ENCODE assay signal across 8 cellular contexts in genomic region chr14:40417777-40418401, GRCh38.
DNase-seq lines count a peak whose midpoint lies in the region; ATAC-seq and TF ChIP-seq lines count a peak whose summit lies in the region.

No MANE protein-coding gene starts in this region.

- no peaks in the 10 kb centered on the region for H3K9me3 Mint-ChIP-seq in activated T-cell treated with anti-CD3 and anti-CD28 coated beads, Interleukin-2, amount 50 U/mL, for 4 hours
- H3K9me3 Mint-ChIP-seq in HFFc6, result peaks cover 24% of the 10 kb centered on the region

- H3K27ac Mint-ChIP-seq in HFFc6, result no peak overlapping the region

- DNase-seq in activated T-cell treated with anti-CD3 and anti-CD28 coated beads for 24 hours (ENCODE audit: low read depth), result peak; percentile 1
- DNase-seq in activated T-cell treated with anti-CD3 and anti-CD28 coated beads, Interleukin-2, amount 50 U/mL, for 4 hours, result no peak
- peak; percentile 39 for DNase-seq in NCI-H82 treated with DMSO at 0.1 percent for 48 hours (lab: John Stamatoyannopoulos, UW; ENCODE audit: unreplicated experiment)
- DNase-seq in choroid plexus epithelial cell (ENCODE audit: low read depth), result no peak
- peak; percentile 23 for DNase-seq in retina
- DNase-seq in HFFc6, result no peak

- no peak overlapping the region for H3K4me3 Mint-ChIP-seq in activated T-cell treated with anti-CD3 and anti-CD28 coated beads, Interleukin-2, amount 50 U/mL, for 4 hours
- H3K4me3 Mint-ChIP-seq in HFFc6, result no peak overlapping the region

- no peaks in the 10 kb centered on the region for H3K36me3 Mint-ChIP-seq in activated T-cell treated with anti-CD3 and anti-CD28 coated beads, Interleukin-2, amount 50 U/mL, for 4 hours (ENCODE audit: insufficient read depth)
- peaks cover 4% of the 10 kb centered on the region; the same call in 1 of the 2 replicates for H3K36me3 Mint-ChIP-seq in HFFc6 (ENCODE audit: low read depth)

- H3K4me1 Mint-ChIP-seq in activated T-cell treated with anti-CD3 and anti-CD28 coated beads, Interleukin-2, amount 50 U/mL, for 4 hours (ENCODE audit: low read depth), result no peaks in the 10 kb centered on the region
- H3K4me1 Mint-ChIP-seq in HFFc6 (ENCODE audit: low read depth), result no peaks in the 10 kb centered on the region

- no peaks in the 10 kb centered on the region for H3K27me3 Mint-ChIP-seq in activated T-cell treated with anti-CD3 and anti-CD28 coated beads, Interleukin-2, amount 50 U/mL, for 4 hours (ENCODE audit: low read depth)
- no peaks in the 10 kb centered on the region for H3K27me3 Mint-ChIP-seq in HFFc6 (ENCODE audit: insufficient read depth)

- no peak for ATAC-seq in activated T-cell treated with anti-CD3 and anti-CD28 coated beads, Interleukin-2, amount 50 U/mL, for 4 hours
- peak; percentile 70 for ATAC-seq in HG03159 (IDR thresholded peaks at IDR 0.05; ENCODE audit: unreplicated experiment)
- ATAC-seq in HG02840 (IDR thresholded peaks at IDR 0.05; ENCODE audit: low FRiP score, unreplicated experiment), result no peak

- TF ChIP-seq CTCF in choroid plexus epithelial cell (conservative IDR thresholded peaks at IDR 0.05; ENCODE audit: low read depth, low read length) (peak; percentile 42), HFFc6 (IDR thresholded peaks at IDR 0.05) (no peak)

- H3K4me3 ChIP-seq in choroid plexus epithelial cell (ENCODE audit: low read depth, low read length), result no peak overlapping the region

Comparison
In these comparisons a context has a peak if more than half of its experiments do, and no peak if none do; other contexts are left out.
1. DNase-seq: peak in activated T-cell treated with anti-CD3 and anti-CD28 coated beads for 24 hours (single experiment), NCI-H82 treated with DMSO at 0.1 percent for 48 hours (single experiment) and retina (single experiment); none in activated T-cell treated with anti-CD3 and anti-CD28 coated beads, Interleukin-2, amount 50 U/mL, for 4 hours (single experiment), choroid plexus epithelial cell (single experiment) and HFFc6 (single experiment).